12 cellular contexts compared by ENCODE assay signal in the genomic region with DNA sequence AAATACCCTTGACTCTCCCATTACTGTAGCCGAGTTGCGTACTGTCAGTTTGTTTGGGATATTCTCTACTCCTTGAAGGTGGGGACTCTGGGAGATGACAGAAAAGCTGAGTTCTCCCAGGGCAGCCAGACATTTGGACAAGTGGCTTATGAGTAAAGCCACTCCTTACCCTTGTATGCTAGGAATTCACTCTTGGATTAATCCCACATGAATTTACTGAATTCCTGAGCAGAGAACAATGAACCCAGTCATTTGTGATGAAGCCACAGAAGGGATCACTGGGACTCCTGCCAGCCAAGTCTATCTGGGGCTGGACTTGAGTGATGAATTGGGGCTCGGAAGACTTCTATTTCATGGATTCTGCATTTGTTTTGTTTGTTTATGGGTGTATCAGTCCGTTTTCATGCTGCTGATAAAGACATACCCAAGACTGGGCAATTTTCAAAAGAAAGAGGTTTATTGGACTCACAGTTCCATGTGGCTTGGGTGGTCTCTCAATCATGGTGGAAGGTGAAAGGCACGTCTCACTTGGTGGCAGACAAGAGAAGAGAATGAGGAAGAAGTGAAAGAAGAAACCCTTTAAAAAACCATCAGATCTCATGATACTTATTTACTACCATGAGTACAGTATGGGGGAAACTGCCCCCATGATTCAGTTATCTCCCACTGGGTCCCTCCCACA. TPM values are rescaled to one million over a fixed set of nuclear protein-coding genes. Genes with fewer than 3 reads are reported as not detected.
DNase-seq lines count a peak whose midpoint lies in the region; ATAC-seq and TF ChIP-seq lines count a peak whose summit lies in the region.
"Had no signal": no experiment of that assay in that cellular context is flagged by ENCODE, and none has a peak within 500 bp of the region (broad histone marks: within the 10 kb centered on the region; RNA-seq: fewer than 3 reads in every experiment).

No MANE protein-coding gene starts in this region.

- DNase-seq in HFF-Myc (ENCODE audit: extremely low read depth, low read depth) = peak; percentile 72
- DNase-seq in astrocyte of the hippocampus (ENCODE audit: low read depth, low spot score) = peak; percentile 97
- DNase-seq in iris pigment epithelial cell (ENCODE audit: low read depth) = peak; percentile 77
- DNase-seq in testis = peak; percentile 82
- no peak for DNase-seq in ovary
- no peak for DNase-seq in stimulated activated CD8-positive, alpha-beta memory T cell treated with anti-CD3 and anti-CD28 coated beads, Interleukin-4, amount 100 ng/mL, for 48 hours
- no peak for DNase-seq in NCI-H1092 (lab: John Stamatoyannopoulos, UW)
- DNase-seq: activated effector memory CD4-positive, alpha-beta T cell treated with anti-CD3 and anti-CD28 coated beads, Interleukin-2, amount 50 U/mL, for 16 hours; NCI-H446 treated with DMSO at 0.1 percent for 48 hours; posterior cingulate gyrus had no signal

- H3K36me3 ChIP-seq in testis (ENCODE audit: low read depth, missing control alignments) (no peaks in the 10 kb centered on the region), ovary (no peaks in the 10 kb centered on the region)

- H3K27me3 ChIP-seq in testis (no peaks in the 10 kb centered on the region), ovary (no peaks in the 10 kb centered on the region)

- H3K27ac ChIP-seq in testis = no peak overlapping the region
- H3K27ac ChIP-seq in ovary = no peak overlapping the region

- 65 to 67% methylated on average over 5 of the region's 5 CpGs for WGBS in testis, 2 donors
- WGBS in ovary, 3 donors = 72 to 78% (median 74%) methylated on average over 5 of the region's 5 CpGs

- ATAC-seq in HG03520 (IDR thresholded peaks at IDR 0.05; ENCODE audit: unreplicated experiment) = no peak

- TF ChIP-seq CTCF in HFF-Myc (IDR thresholded peaks at IDR 0.05; ENCODE audit: low read depth, low read length, missing control alignments) = no peak
- TF ChIP-seq CTCF in testis (IDR thresholded peaks at IDR 0.05) = no peak
- no peak for TF ChIP-seq CTCF in ovary (IDR thresholded peaks at IDR 0.05)

- no peak for TF ChIP-seq EP300 in ovary (IDR thresholded peaks at IDR 0.05)

- TF ChIP-seq POLR2A in testis (IDR thresholded peaks at IDR 0.05) (no peak), ovary (IDR thresholded peaks at IDR 0.05) (no peak)

- H3K4me3 ChIP-seq in HFF-Myc (replicated peaks; ENCODE audit: low read depth, low read length) (no peak overlapping the region), testis (no peak overlapping the region), ovary (no peak overlapping the region)

- peaks cover 18% of the 10 kb centered on the region for H3K4me1 ChIP-seq in testis
- H3K4me1 ChIP-seq in ovary (ENCODE audit: insufficient read depth) = no peaks in the 10 kb centered on the region

- intact Hi-C loops in testis (cut with DNase I; ENCODE audit: low total_unique reads) (no loop called here), ovary (cut with DNase I) (no loop called here)

- no peaks in the 10 kb centered on the region for H3K9me3 ChIP-seq in testis
- H3K9me3 ChIP-seq in ovary = no peaks in the 10 kb centered on the region

RNA-seq across cellular contexts. Expression of a gene that starts 25.1 kb away (rescaled TPM):
- total RNA-seq in testis (under 1 TPM; 0.31 to 0.71 TPM), ovary (1 to 10 TPM in 2 of 7 donors, under 1 TPM in 3, not detected in 2; 0.10 to 1.6 (median 0.72) TPM)
- polyA plus RNA-seq in testis (ENCODE audit: insufficient read depth, low read depth, low replicate concordance) (0.88 TPM), ovary (under 1 TPM; 0.02 to 0.07 TPM)
- total RNA-seq: glomerular endothelial cell had no signal

RNA-seq across cellular contexts. Expression of a gene that starts 37.2 kb away (rescaled TPM):
- total RNA-seq in testis (under 1 TPM in 1 of 2 donors, not detected in 1; 0.31 TPM), ovary (not detected)
- polyA plus RNA-seq in testis (ENCODE audit: insufficient read depth, low read depth, low replicate concordance) (0.41 TPM), ovary (not detected)
- total RNA-seq: glomerular endothelial cell had no signal

RNA-seq across cellular contexts. Expression of a gene that starts 43.5 kb away (rescaled TPM):
- total RNA-seq in testis (10 to 100 TPM; 10.9 to 12.3 TPM), ovary (1 to 10 TPM; 4.7 to 8.4 (median 6.3) TPM)
- polyA plus RNA-seq in testis (ENCODE audit: insufficient read depth, low read depth, low replicate concordance) (8.7 TPM), ovary (1 to 10 TPM; 2.2 to 3.5 TPM)

RNA-seq across cellular contexts. Expression of a gene that starts 45.6 kb away (rescaled TPM):
- total RNA-seq in testis (10 to 100 TPM; 13.9 to 17.6 TPM), ovary (10 to 100 TPM in 2 of 7 donors, 1 to 10 TPM in 5; 5.0 to 11.4 (median 8.7) TPM)
- polyA plus RNA-seq in testis (ENCODE audit: insufficient read depth, low read depth, low replicate concordance) (12.9 TPM), ovary (1 to 10 TPM; 3.0 to 7.7 TPM)

Comparison
In these comparisons a context has a peak if more than half of its experiments do, and no peak if none do; other contexts are left out.
1. DNase-seq: peak in HFF-Myc (single experiment), astrocyte of the hippocampus (single experiment), iris pigment epithelial cell (single experiment) and testis (single experiment); none in ovary (0 of 5), stimulated activated CD8-positive, alpha-beta memory T cell treated with anti-CD3 and anti-CD28 coated beads, Interleukin-4, amount 100 ng/mL, for 48 hours (single experiment) and NCI-H1092 (single experiment).